11 cellular contexts compared by ENCODE assay signal in genomic region chr10:11516419-11516721, GRCh38.
DNase-seq lines count a peak whose midpoint lies in the region; ATAC-seq and TF ChIP-seq lines count a peak whose summit lies in the region.
"Had no signal": no experiment of that assay in that cellular context is flagged by ENCODE, and none has a peak within 500 bp of the region (broad histone marks: within the 10 kb centered on the region; RNA-seq: fewer than 3 reads in every experiment).

No MANE protein-coding gene starts in this region.

- no peak overlapping the region for H3K27ac Mint-ChIP-seq in GM23338

- intact Hi-C loops in left lung (cut with DNase I), result loop anchor here (10.0 kb wide), 2 partner anchors 208 to 238 kb away; no protein-coding TSS in a partner anchor

- H3K9me3 ChIP-seq in left lung, result no peaks in the 10 kb centered on the region
- H3K9me3 ChIP-seq: right lobe of liver had no signal

- H3K36me3 Mint-ChIP-seq in GM23338 (ENCODE audit: low read depth), result no peaks in the 10 kb centered on the region

- H3K27me3 Mint-ChIP-seq in GM23338 (ENCODE audit: insufficient read depth, low read depth, poor library complexity), result no peaks in the 10 kb centered on the region

- no peak overlapping the region for H3K4me2 ChIP-seq in GM23338

- H3K9me2 ChIP-seq in GM23338 (ENCODE audit: insufficient read depth), result no peaks in the 10 kb centered on the region

- no peaks in the 10 kb centered on the region for H3F3A ChIP-seq in GM23338 (replicated peaks; ENCODE audit: low read depth)

- no peaks in the 10 kb centered on the region for H3K9me3 Mint-ChIP-seq in GM23338

- DNase-seq in activated CD4-positive, CD25-positive, alpha-beta regulatory T cell treated with anti-CD3 and anti-CD28 coated beads, Interleukin-2, amount 50 U/mL, for 72 hours, result no peak
- DNase-seq in left lung, result no peak
- DNase-seq in NCI-H510A treated with DMSO at 0.1 percent for 48 hours (lab: John Stamatoyannopoulos, UW), result no peak
- DNase-seq in GM23338 (ENCODE audit: low spot score), result no peak
- DNase-seq in NCI-H1930 (lab: John Stamatoyannopoulos, UW), result no peak
- DNase-seq: foreskin melanocyte, right lobe of liver had no signal

- H3K36me3 ChIP-seq in left lung (no peaks in the 10 kb centered on the region), GM23338 (ENCODE audit: insufficient read depth) (no peaks in the 10 kb centered on the region)
- H3K36me3 ChIP-seq: right lobe of liver had no signal

- ATAC-seq in activated CD4-positive, CD25-positive, alpha-beta regulatory T cell treated with anti-CD3 and anti-CD28 coated beads, Interleukin-2, amount 50 U/mL, for 24 hours, result peak; percentile 21 to 45
- ATAC-seq in GM21619 (IDR thresholded peaks at IDR 0.05; ENCODE audit: unreplicated experiment) (peak; percentile 51), HG03378 (IDR thresholded peaks at IDR 0.05; ENCODE audit: unreplicated experiment) (peak; percentile 74), left lung (peak; percentile 7), GM23338 (no peak)

- H3K79me2 ChIP-seq in GM23338 (replicated peaks; ENCODE audit: insufficient read depth), result peaks cover 5% of the 10 kb centered on the region; the same call in 1 of the 2 replicates

- no peak overlapping the region for H2AFZ ChIP-seq in GM23338

- no peak overlapping the region for H3K4me3 ChIP-seq in left lung
- no peak overlapping the region for H3K4me3 ChIP-seq in GM23338
- H3K4me3 ChIP-seq: right lobe of liver had no signal

- H3K27me3 ChIP-seq in left lung (no peaks in the 10 kb centered on the region), GM23338 (ENCODE audit: insufficient read depth) (no peaks in the 10 kb centered on the region)
- H3K27me3 ChIP-seq: right lobe of liver had no signal

- H4K20me1 ChIP-seq in GM23338 (replicated peaks; ENCODE audit: insufficient read depth), result peaks cover 6% of the 10 kb centered on the region; the same call in 1 of the 2 replicates

- TF ChIP-seq CTCF in left lung (IDR thresholded peaks at IDR 0.05) (no peak), GM23338 (conservative IDR thresholded peaks at IDR 0.05; ENCODE audit: low read depth in 2 of 2) (no peak)

- H3K27ac ChIP-seq in left lung (no peak overlapping the region), GM23338 (ENCODE audit: low read depth) (no peak overlapping the region)
- H3K27ac ChIP-seq: 22Rv1 had no signal

- peaks cover 3 to 17% of the 10 kb centered on the region in 2 donors for H3K4me1 ChIP-seq in left lung
- H3K4me1 ChIP-seq in GM23338 (ENCODE audit: insufficient read depth), result 0 out of 2 replicates have a peak, but pooled peaks cover 6% of the 10 kb centered on the region

- H3K4me3 Mint-ChIP-seq in GM23338, result no peak overlapping the region

- H3K4me1 Mint-ChIP-seq in GM23338, result peaks cover 13% of the 10 kb centered on the region; the same call in 2 of the 3 replicates

TF ChIP-seq in GM23338, 12 proteins besides CTCF, POLR2A, EP300 and RAD21:
- TF ChIP-seq, protein P1, sequence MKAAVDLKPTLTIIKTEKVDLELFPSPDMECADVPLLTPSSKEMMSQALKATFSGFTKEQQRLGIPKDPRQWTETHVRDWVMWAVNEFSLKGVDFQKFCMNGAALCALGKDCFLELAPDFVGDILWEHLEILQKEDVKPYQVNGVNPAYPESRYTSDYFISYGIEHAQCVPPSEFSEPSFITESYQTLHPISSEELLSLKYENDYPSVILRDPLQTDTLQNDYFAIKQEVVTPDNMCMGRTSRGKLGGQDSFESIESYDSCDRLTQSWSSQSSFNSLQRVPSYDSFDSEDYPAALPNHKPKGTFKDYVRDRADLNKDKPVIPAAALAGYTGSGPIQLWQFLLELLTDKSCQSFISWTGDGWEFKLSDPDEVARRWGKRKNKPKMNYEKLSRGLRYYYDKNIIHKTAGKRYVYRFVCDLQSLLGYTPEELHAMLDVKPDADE (IDR thresholded peaks at IDR 0.05), result no peak
- TF ChIP-seq STAT1 (IDR thresholded peaks at IDR 0.05; ENCODE audit: unreplicated experiment), result no peak
- TF ChIP-seq, protein P2, sequence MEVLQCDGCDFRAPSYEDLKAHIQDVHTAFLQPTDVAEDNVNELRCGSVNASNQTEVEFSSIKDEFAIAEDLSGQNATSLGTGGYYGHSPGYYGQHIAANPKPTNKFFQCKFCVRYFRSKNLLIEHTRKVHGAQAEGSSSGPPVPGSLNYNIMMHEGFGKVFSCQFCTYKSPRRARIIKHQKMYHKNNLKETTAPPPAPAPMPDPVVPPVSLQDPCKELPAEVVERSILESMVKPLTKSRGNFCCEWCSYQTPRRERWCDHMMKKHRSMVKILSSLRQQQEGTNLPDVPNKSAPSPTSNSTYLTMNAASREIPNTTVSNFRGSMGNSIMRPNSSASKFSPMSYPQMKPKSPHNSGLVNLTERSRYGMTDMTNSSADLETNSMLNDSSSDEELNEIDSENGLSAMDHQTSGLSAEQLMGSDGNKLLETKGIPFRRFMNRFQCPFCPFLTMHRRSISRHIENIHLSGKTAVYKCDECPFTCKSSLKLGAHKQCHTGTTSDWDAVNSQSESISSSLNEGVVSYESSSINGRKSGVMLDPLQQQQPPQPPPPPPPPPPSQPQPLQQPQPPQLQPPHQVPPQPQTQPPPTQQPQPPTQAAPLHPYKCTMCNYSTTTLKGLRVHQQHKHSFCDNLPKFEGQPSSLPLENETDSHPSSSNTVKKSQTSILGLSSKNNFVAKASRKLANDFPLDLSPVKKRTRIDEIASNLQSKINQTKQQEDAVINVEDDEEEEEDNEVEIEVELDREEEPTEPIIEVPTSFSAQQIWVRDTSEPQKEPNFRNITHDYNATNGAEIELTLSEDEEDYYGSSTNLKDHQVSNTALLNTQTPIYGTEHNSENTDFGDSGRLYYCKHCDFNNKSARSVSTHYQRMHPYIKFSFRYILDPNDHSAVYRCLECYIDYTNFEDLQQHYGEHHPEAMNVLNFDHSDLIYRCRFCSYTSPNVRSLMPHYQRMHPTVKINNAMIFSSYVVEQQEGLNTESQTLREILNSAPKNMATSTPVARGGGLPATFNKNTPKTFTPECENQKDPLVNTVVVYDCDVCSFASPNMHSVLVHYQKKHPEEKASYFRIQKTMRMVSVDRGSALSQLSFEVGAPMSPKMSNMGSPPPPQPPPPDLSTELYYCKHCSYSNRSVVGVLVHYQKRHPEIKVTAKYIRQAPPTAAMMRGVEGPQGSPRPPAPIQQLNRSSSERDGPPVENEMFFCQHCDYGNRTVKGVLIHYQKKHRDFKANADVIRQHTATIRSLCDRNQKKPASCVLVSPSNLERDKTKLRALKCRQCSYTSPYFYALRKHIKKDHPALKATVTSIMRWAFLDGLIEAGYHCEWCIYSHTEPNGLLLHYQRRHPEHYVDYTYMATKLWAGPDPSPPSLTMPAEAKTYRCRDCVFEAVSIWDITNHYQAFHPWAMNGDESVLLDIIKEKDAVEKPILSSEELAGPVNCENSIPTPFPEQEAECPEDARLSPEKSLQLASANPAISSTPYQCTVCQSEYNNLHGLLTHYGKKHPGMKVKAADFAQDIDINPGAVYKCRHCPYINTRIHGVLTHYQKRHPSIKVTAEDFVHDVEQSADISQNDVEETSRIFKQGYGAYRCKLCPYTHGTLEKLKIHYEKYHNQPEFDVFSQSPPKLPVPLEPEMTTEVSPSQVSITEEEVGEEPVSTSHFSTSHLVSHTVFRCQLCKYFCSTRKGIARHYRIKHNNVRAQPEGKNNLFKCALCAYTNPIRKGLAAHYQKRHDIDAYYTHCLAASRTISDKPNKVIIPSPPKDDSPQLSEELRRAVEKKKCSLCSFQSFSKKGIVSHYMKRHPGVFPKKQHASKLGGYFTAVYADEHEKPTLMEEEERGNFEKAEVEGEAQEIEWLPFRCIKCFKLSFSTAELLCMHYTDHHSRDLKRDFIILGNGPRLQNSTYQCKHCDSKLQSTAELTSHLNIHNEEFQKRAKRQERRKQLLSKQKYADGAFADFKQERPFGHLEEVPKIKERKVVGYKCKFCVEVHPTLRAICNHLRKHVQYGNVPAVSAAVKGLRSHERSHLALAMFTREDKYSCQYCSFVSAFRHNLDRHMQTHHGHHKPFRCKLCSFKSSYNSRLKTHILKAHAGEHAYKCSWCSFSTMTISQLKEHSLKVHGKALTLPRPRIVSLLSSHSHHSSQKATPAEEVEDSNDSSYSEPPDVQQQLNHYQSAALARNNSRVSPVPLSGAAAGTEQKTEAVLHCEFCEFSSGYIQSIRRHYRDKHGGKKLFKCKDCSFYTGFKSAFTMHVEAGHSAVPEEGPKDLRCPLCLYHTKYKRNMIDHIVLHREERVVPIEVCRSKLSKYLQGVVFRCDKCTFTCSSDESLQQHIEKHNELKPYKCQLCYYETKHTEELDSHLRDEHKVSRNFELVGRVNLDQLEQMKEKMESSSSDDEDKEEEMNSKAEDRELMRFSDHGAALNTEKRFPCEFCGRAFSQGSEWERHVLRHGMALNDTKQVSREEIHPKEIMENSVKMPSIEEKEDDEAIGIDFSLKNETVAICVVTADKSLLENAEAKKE (CRISPR knock-in tag; IDR thresholded peaks at IDR 0.05), result no peak
- TF ChIP-seq ZNF114 (CRISPR knock-in tag; IDR thresholded peaks at IDR 0.05), result no peak
- no peak for TF ChIP-seq CREB1 (CRISPR knock-in tag; IDR thresholded peaks at IDR 0.05; ENCODE audit: low read depth)
- no peak for TF ChIP-seq ZNF331 (CRISPR knock-in tag; IDR thresholded peaks at IDR 0.05; ENCODE audit: low read depth)
- TF ChIP-seq NANOG (IDR thresholded peaks at IDR 0.05; ENCODE audit: borderline replicate concordance), result no peak
